14 cellular contexts compared by ENCODE assay signal in the genomic region with DNA sequence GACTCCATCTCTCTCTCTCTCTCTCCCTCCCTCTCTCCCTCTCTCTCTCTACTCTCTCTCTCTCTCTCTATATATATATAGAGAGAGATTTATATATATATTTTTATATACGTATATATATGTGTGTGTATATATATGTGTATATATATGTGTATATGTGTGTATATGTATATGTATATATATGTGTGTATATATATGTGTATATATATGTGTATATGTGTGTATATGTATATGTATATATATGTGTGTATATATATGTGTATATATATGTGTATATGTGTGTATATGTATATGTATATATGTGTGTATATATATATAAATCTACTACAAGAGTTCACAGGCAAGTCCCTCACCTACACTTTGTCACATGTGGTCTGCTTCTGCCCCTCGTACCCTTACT. TPM values are rescaled to one million over a fixed set of nuclear protein-coding genes. Genes with fewer than 3 reads are reported as not detected.
A peak's percentile ranks its signal among the peaks of the same experiment; 100 is the strongest.
DNase-seq lines count a peak whose midpoint lies in the region; ATAC-seq and FAIRE-seq lines count a peak whose summit lies in the region.
"Not testable (repeated sequence)": the region's sequence is repeated elsewhere in the genome, so short reads cannot be mapped to it uniquely, and the experiment has no call there.
"Had no signal": no experiment of that assay in that cellular context is flagged by ENCODE, and none has a peak within 500 bp of the region (broad histone marks: within the 10 kb centered on the region; RNA-seq: fewer than 3 reads in every experiment).

No MANE protein-coding gene starts in this region.

- ATAC-seq in GM18867 (IDR thresholded peaks at IDR 0.05; ENCODE audit: unreplicated experiment) (peak; percentile 58), GM21717 (IDR thresholded peaks at IDR 0.05; ENCODE audit: unreplicated experiment) (peak; percentile 82), HG03095 (IDR thresholded peaks at IDR 0.05; ENCODE audit: unreplicated experiment) (peak; percentile 52), aorta (ENCODE audit: low FRiP score) (peak; percentile 74)

- not testable (repeated sequence) for H3K27ac ChIP-seq in aorta (ENCODE audit: low read depth in 1 of 2, low read length in 2 of 2)

- H3K4me1 ChIP-seq in aorta (ENCODE audit: control insufficient read depth in 1 of 2, insufficient read depth in 2 of 2, low read length in 2 of 2): not testable (repeated sequence)

- WGBS in aorta, 2 donors: 83 to 93% methylated on average over 2 of the region's 2 CpGs

- peak; percentile 67 for FAIRE-seq in A204.1 (lab: Jason Lieb, UNC)

- H3K36me3 ChIP-seq in aorta (ENCODE audit: control insufficient read depth in 1 of 2, insufficient read depth in 2 of 2, low read length in 1 of 2): not testable (repeated sequence)

- DNase-seq in aorta: not testable (repeated sequence)

- not testable (repeated sequence) for H3K4me3 ChIP-seq in aorta (ENCODE audit: low read length in 2 of 2)

- not testable (repeated sequence) for H3K27me3 ChIP-seq in aorta (ENCODE audit: control insufficient read depth in 1 of 2, insufficient read depth in 2 of 2, low read length in 1 of 2)

- H3K9me3 ChIP-seq in aorta (ENCODE audit: control insufficient read depth, low read length): not testable (repeated sequence)

- intact Hi-C loops in aorta (cut with DNase I): not testable (repeated sequence)

RNA-seq across cellular contexts. Expression of a gene that starts 29.8 kb away (rescaled TPM):
- under 1 TPM; 0.13 to 0.57 TPM for total RNA-seq in aorta
- under 1 TPM in 1 of 2 donors, not detected in 1; 0.08 TPM for polyA plus RNA-seq in aorta
- total RNA-seq: A172, G401, GM12878 had no signal
- polyA plus RNA-seq: CD14-positive monocyte had no signal

RNA-seq across cellular contexts. Expression of a gene that starts 32.6 kb away (rescaled TPM):
- not detected for total RNA-seq in aorta
- polyA plus RNA-seq in aorta: not detected
- total RNA-seq: A172; A673; CD8-positive, alpha-beta memory T cell; Daoy; G401; GM12878 had no signal
- polyA plus RNA-seq: AG04450; CD8-positive, alpha-beta memory T cell had no signal

RNA-seq across cellular contexts. Expression of a gene that starts 45.8 kb away (rescaled TPM):
- 1 to 10 TPM; 2.3 to 3.7 TPM for total RNA-seq in aorta
- polyA plus RNA-seq in aorta: 1 to 10 TPM in 1 of 2 donors, under 1 TPM in 1; 0.74 to 1.3 TPM
- total RNA-seq: CD4-positive, CD25-positive, alpha-beta regulatory T cell had no signal
